8 cellular contexts compared by ENCODE assay signal in genomic region chr6:151392429-151392828, GRCh38. TPM values are rescaled to one million over a fixed set of nuclear protein-coding genes. Genes with fewer than 3 reads are reported as not detected.
DNase-seq lines count a peak whose midpoint lies in the region; ATAC-seq, FAIRE-seq and TF ChIP-seq lines count a peak whose summit lies in the region.

No MANE protein-coding gene starts in this region.

- 3 to 6% methylated on average over 2 of the region's 2 CpGs for WGBS in heart right ventricle, 2 donors
- WGBS in K562 (ENCODE audit: insufficient coverage, low coverage, missing lambda C conversion rate), result 5% methylated on average over 2 of the region's 2 CpGs
- 4 to 6% methylated on average over 2 of the region's 2 CpGs for WGBS in upper lobe of left lung, 2 donors

- no peaks in the 10 kb centered on the region for H3K27me3 Mint-ChIP-seq in memory B cell

- no TSS peak for BruUV-seq in K562 (replicated peaks; lab: Mats Ljungman, UMichigan)

- H3K4me3 Mint-ChIP-seq in memory B cell, result peak overlapping the region; percentile 100

- TF ChIP-seq RAD21 in K562 (CRISPR knock-in tag; conservative IDR thresholded peaks at IDR 0.05 in 1 of 2, IDR thresholded peaks at IDR 0.05 in 1 of 2), result no peak

- TF ChIP-seq POLR2A in K562 (conservative IDR thresholded peaks at IDR 0.05) (no peak), upper lobe of left lung (IDR thresholded peaks at IDR 0.05) (no peak)

- FAIRE-seq in K562 (lab: Jason Lieb, UNC), result no peak

- in situ Hi-C loops in K562 (cut with MboI), result no loop called here

- peaks cover 5% of the 10 kb centered on the region for H3K36me3 Mint-ChIP-seq in memory B cell

- DNase-seq in heart right ventricle (no peak), left ventricle myocardium superior (no peak), K562 (ENCODE audit: extremely low read depth in 1 of 4, low spot score in 3 of 4) (no peak), memory B cell (ENCODE audit: low spot score in 2 of 2) (no peak), upper lobe of left lung (no peak), SHP77 (lab: John Stamatoyannopoulos, UW) (no peak), HuH-7.5 (ENCODE audit: low spot score) (no peak)

- peak overlapping the region; percentile 85 for H3K4me2 ChIP-seq in K562 (ENCODE audit: insufficient read depth, low read length)

- ATAC-seq in heart right ventricle (no peak), left ventricle myocardium superior (no peak), K562 (no peak), memory B cell (ENCODE audit: low read depth) (no peak), upper lobe of left lung (ENCODE audit: low FRiP score in 2 of 2) (no peak), HG02610 (IDR thresholded peaks at IDR 0.05; ENCODE audit: unreplicated experiment) (no peak)

- H3K4me3 ChIP-seq in heart right ventricle (peak overlapping the region in 9 of 10 donors; percentile 87 to 100 (median 96)), K562 (peak overlapping the region; percentile 93), upper lobe of left lung (peak overlapping the region; percentile 97 to 98 (median 98))

- H3K27ac Mint-ChIP-seq in memory B cell, result peak overlapping the region; percentile 98

- H3K9me3 Mint-ChIP-seq in memory B cell, result no peaks in the 10 kb centered on the region

- H3K36me3 ChIP-seq in heart right ventricle, result peaks cover 0 to 12% (median 0%) of the 10 kb centered on the region in 9 donors
- H3K36me3 ChIP-seq in K562 (ENCODE audit: control insufficient read depth, insufficient read depth, low read length), result peaks cover 48% of the 10 kb centered on the region
- H3K36me3 ChIP-seq in upper lobe of left lung, result no peaks in the 10 kb centered on the region

- no peak for TF ChIP-seq CTCF in heart right ventricle (IDR thresholded peaks at IDR 0.05)
- no peak for TF ChIP-seq CTCF in K562 (IDR thresholded peaks at IDR 0.05 in 2 of 3, conservative IDR thresholded peaks at IDR 0.05 in 1 of 3; ENCODE audit: insufficient read depth in 2 of 3, low read depth in 1 of 3, low read length in 3 of 3)
- no peak for TF ChIP-seq CTCF in upper lobe of left lung (IDR thresholded peaks at IDR 0.05)

- H3K79me2 ChIP-seq in K562 (ENCODE audit: control insufficient read depth, insufficient read depth, low read length), result peaks cover 86% of the 10 kb centered on the region

- TF ChIP-seq EP300 in K562 (IDR thresholded peaks at IDR 0.05; ENCODE audit: low read length) (no peak), upper lobe of left lung (IDR thresholded peaks at IDR 0.05) (no peak)

- peak overlapping the region in 1 of 2 experiments; percentile 70; a peak in 3 of 4 replicates for H3K9ac ChIP-seq in K562 (ENCODE audit: insufficient read depth in 1 of 2, low read depth in 2 of 2, low read length in 2 of 2)

- H3K4me1 Mint-ChIP-seq in memory B cell, result peaks cover 40% of the 10 kb centered on the region

- no peaks in the 10 kb centered on the region for H3K9me1 ChIP-seq in K562 (ENCODE audit: control insufficient read depth, insufficient read depth, low read length)

- H2AFZ ChIP-seq in K562 (ENCODE audit: low read depth, low read length), result no peak overlapping the region

- POLR2A ChIA-PET in K562 (lab: Yijun Ruan, JAX), result interaction anchor here (0.9 to 1.0 kb wide), 2 partner anchors 9 to 19 kb away, joined by 3 to 4 read pairs; no protein-coding TSS in a partner anchor

- CTCF ChIA-PET in K562 (lab: Yijun Ruan, JAX; ENCODE audit: low intra/inter-chr PET ratio), result no interaction called here

- H3K9me3 ChIP-seq in heart right ventricle (no peaks in the 10 kb centered on the region), K562 (replicated peaks; ENCODE audit: control insufficient read depth, insufficient read depth, low read depth, low read length) (no peaks in the 10 kb centered on the region), upper lobe of left lung (no peaks in the 10 kb centered on the region)

- peaks cover 15% of the 10 kb centered on the region; the same call in 1 of the 2 replicates for H4K20me1 ChIP-seq in K562 (replicated peaks; ENCODE audit: control insufficient read depth, insufficient read depth, low read length)

- H3K4me1 ChIP-seq in heart right ventricle (peaks cover 12 to 76% (median 69%) of the 10 kb centered on the region in 9 donors), K562 (replicated peaks in 1 of 2; ENCODE audit: control insufficient read depth in 2 of 2, insufficient read depth in 2 of 2, low read length in 2 of 2) (peaks cover 10 to 30% of the 10 kb centered on the region in 2 experiments; a peak in 4 of 5 replicates), upper lobe of left lung (peaks cover 41 to 55% (median 46%) of the 10 kb centered on the region in 4 donors)

- intact Hi-C loops in heart right ventricle (cut with DNase I), result loop anchor here in 3 of 10 donors (5.0 kb wide), 1 partner anchor 60 kb away; the partner anchor contains the start of gene RMND1 (in 3 of the 3)
- intact Hi-C loops in left ventricle myocardium superior (cut with micrococcal nuclease), result loop anchor here (5.0 kb wide), 1 partner anchor 65 kb away; no protein-coding TSS in a partner anchor
- intact Hi-C loops in K562 (cut with micrococcal nuclease), result loop anchor here (5.0 kb wide), 2 partner anchors 1590 to 1610 kb away; partner anchors contain the start of genes FBXO5 and MTRF1L

- H3K27me3 ChIP-seq in heart right ventricle (no peaks in the 10 kb centered on the region), K562 (ENCODE audit: control insufficient read depth in 2 of 2, insufficient read depth in 2 of 2, low read length in 2 of 2) (no peaks in the 10 kb centered on the region), upper lobe of left lung (no peaks in the 10 kb centered on the region)

- H3K27ac ChIP-seq in heart right ventricle (peak overlapping the region in 9 of 10 donors; percentile 99 to 100 (median 100)), K562 (ENCODE audit: extremely low read depth, low read depth, low read length) (peak overlapping the region; percentile 64), upper lobe of left lung (peak overlapping the region in 3 of 4 donors; percentile 99 to 100 (median 100))

TF ChIP-seq in K562, 482 proteins besides CTCF, POLR2A, EP300 and RAD21 (continues in another document):
- TF ChIP-seq BRD9 (IDR thresholded peaks at IDR 0.05; ENCODE audit: low read depth, partially characterized antibody), result no peak
- TF ChIP-seq RBM17 (IDR thresholded peaks at IDR 0.05; ENCODE audit: borderline replicate concordance, low read depth, low read length), result no peak
- TF ChIP-seq SPI1 (IDR thresholded peaks at IDR 0.05; ENCODE audit: borderline replicate concordance, low read depth, low read length), result no peak

RNA-seq across cellular contexts. Expression of gene ZBTB2, which starts 1.1 kb away (rescaled TPM):
- 1 to 10 TPM; 3.4 to 8.3 (median 5.2) TPM for total RNA-seq in heart right ventricle
- 1 to 10 TPM; 4.1 to 4.4 TPM for polyA plus RNA-seq in heart right ventricle
- total RNA-seq in left ventricle myocardium superior, result 5.2 TPM
- 5.8 and 7.3 TPM in 2 replicates for total RNA-seq in K562 (2011; cell fraction: chromatin; rRNA removed; ENCODE audit: low replicate concordance)
- total RNA-seq in K562 (2011; cell fraction: nucleolus; rRNA removed), result 2.9 and 3.5 TPM in 2 replicates
- total RNA-seq in K562 (2011; cell fraction: nucleoplasm; rRNA removed), result 4.9 and 6.0 TPM in 2 replicates
- total RNA-seq in K562 (2014; rRNA removed), result 13.3 and 17.3 TPM in 2 replicates
- 17.0 and 18.9 TPM in 2 replicates for total RNA-seq in K562 (2014; rRNA removed; fragmentation: Illumina TruSeq; extraction: Trizol)
- 21.8 and 23.3 TPM in 2 replicates for total RNA-seq in K562 (2015; rRNA removed; fragmentation: Illumina TruSeq; extraction: Trizol)
- 15.2 and 16.4 TPM in 2 replicates for total RNA-seq in K562 (2021)
- 12.7 and 17.2 TPM in 2 replicates for polyA plus RNA-seq in K562 (2011; rRNA removed)
- 12.9 and 17.2 TPM in 2 replicates for polyA plus RNA-seq in K562 (2011; cell fraction: cytosol; rRNA removed)
- polyA plus RNA-seq in K562 (2011; cell fraction: nucleus; rRNA removed), result 6.1 and 6.8 TPM in 2 replicates
- polyA plus RNA-seq in K562 (2012), result 12.4 and 14.8 TPM in 2 replicates
- 20.8 and 26.2 TPM in 2 replicates for polyA plus RNA-seq in K562 (2014; fragmentation: Illumina TruSeq; extraction: Trizol)
- 1 to 10 TPM; 5.1 to 6.0 TPM for polyA plus RNA-seq in K562 (2014; fragmentation: Nextera tagmentation; extraction: Ambion mirVana)
- 14.5 and 18.1 TPM in 2 replicates for polyA plus RNA-seq in K562 (2014; rRNA removed)
- 18.4 and 28.1 TPM in 2 replicates for polyA minus RNA-seq in K562 (2011; rRNA and poly(A)+ RNA removed)
- 5.6 and 9.1 TPM in 2 replicates for polyA minus RNA-seq in K562 (2011; cell fraction: cytosol; rRNA and poly(A)+ RNA removed)
- polyA minus RNA-seq in K562 (2011; cell fraction: nucleus; rRNA and poly(A)+ RNA removed), result 2.6 and 3.8 TPM in 2 replicates
- total RNA-seq in upper lobe of left lung, result 10 to 100 TPM in 3 of 6 donors, 1 to 10 TPM in 3; 4.2 to 18.5 (median 10.9) TPM

RNA-seq across cellular contexts. Expression of gene RMND1, which starts 59.5 kb away (rescaled TPM):
- total RNA-seq in heart right ventricle (10 to 100 TPM; 10.9 to 17.6 (median 14.7) TPM), left ventricle myocardium superior (18.7 TPM), K562 (2014; rRNA removed) (27.8 and 29.6 TPM in 2 replicates), K562 (2014; rRNA removed; fragmentation: Illumina TruSeq; extraction: Trizol) (47.8 and 51.5 TPM in 2 replicates), K562 (2015; rRNA removed; fragmentation: Illumina TruSeq; extraction: Trizol) (42.9 and 45.2 TPM in 2 replicates), K562 (2021) (25.2 and 26.9 TPM in 2 replicates), upper lobe of left lung (10 to 100 TPM; 17.0 to 59.7 (median 24.0) TPM)
- polyA plus RNA-seq in heart right ventricle (10 to 100 TPM; 14.3 to 25.2 TPM), K562 (2011; rRNA removed) (26.7 and 33.3 TPM in 2 replicates), K562 (2014; fragmentation: Illumina TruSeq; extraction: Trizol) (37.2 and 42.6 TPM in 2 replicates), K562 (2014; fragmentation: Nextera tagmentation; extraction: Ambion mirVana) (10 to 100 TPM; 36.2 to 38.4 TPM), K562 (2014; rRNA removed) (32.2 and 35.1 TPM in 2 replicates)
- total RNA-seq in K562 (2011; cell fraction: chromatin; rRNA removed; ENCODE audit: low replicate concordance), result 40.6 and 86.4 TPM in 2 replicates
- total RNA-seq in K562 (2011; cell fraction: nucleolus; rRNA removed), result 24.5 and 31.5 TPM in 2 replicates
- total RNA-seq in K562 (2011; cell fraction: nucleoplasm; rRNA removed), result 40.5 and 43.6 TPM in 2 replicates
- 8.1 and 14.3 TPM in 2 replicates for polyA plus RNA-seq in K562 (2011; cell fraction: cytosol; rRNA removed)
- 8.1 and 8.3 TPM in 2 replicates for polyA plus RNA-seq in K562 (2011; cell fraction: nucleus; rRNA removed)
- polyA plus RNA-seq in K562 (2012), result 25.7 and 41.6 TPM in 2 replicates
- 50.2 and 53.2 TPM in 2 replicates for polyA minus RNA-seq in K562 (2011; rRNA and poly(A)+ RNA removed)
- polyA minus RNA-seq in K562 (2011; cell fraction: cytosol; rRNA and poly(A)+ RNA removed), result 13.4 and 19.6 TPM in 2 replicates
- 23.3 and 31.4 TPM in 2 replicates for polyA minus RNA-seq in K562 (2011; cell fraction: nucleus; rRNA and poly(A)+ RNA removed)
